In genomic region chr6:158840465-158840864, GRCh38 we compare ENCODE assay signal across 28 cellular contexts.
"Had no signal": no experiment of that assay in that cellular context is flagged by ENCODE, and none has a peak within 500 bp of the region (broad histone marks: within the 10 kb centered on the region; RNA-seq: fewer than 3 reads in every experiment).

No MANE protein-coding gene starts in this region.

- FAIRE-seq: islet of Langerhans, pancreas, small intestine had no signal

- H3K9me3 ChIP-seq: gastroesophageal sphincter, heart left ventricle, left lung, mucosa of descending colon, neutrophil, pancreas, right lobe of liver, thoracic aorta, tibial nerve, vagina had no signal

- ATAC-seq: effector memory CD8-positive, alpha-beta T cell; foreskin keratinocyte; gastroesophageal sphincter; heart left ventricle; left cardiac atrium; left lung; mucosa of descending colon; natural killer cell treated with Interleukin-12 subunit alpha and Interleukin-12 subunit beta and Interleukin-15 and Interleukin-18, amount 100 ng/mL, for 72 hours; pancreas; right lobe of liver; stimulated activated naive B cell treated with anti-CD40 and anti-IgM and Interleukin-4, amounts not matched to agents 10 μg/mL and 1 μg/mL and 100 μg/mL, for 72 hours had no signal

- H3K4me3 Mint-ChIP-seq: effector memory CD8-positive, alpha-beta T cell; mesothelial cell of epicardium; natural killer cell treated with Interleukin-12 subunit alpha and Interleukin-12 subunit beta and Interleukin-15 and Interleukin-18, amount 100 ng/mL, for 72 hours; neural crest cell; stimulated activated naive B cell treated with anti-CD40 and anti-IgM and Interleukin-4, amounts not matched to agents 10 μg/mL and 1 μg/mL and 100 μg/mL, for 72 hours; stimulated activated naive CD8-positive, alpha-beta T cell treated with anti-CD3 and anti-CD28 coated beads, Interleukin-15, Interleukin-2, amounts not matched to agents 100 ng/mL and 50 ng/mL, for 24 hours had no signal

- DNase-seq: effector memory CD8-positive, alpha-beta T cell; erythroblast; foreskin keratinocyte; heart left ventricle; hippocampal formation; left cardiac atrium; left lung; mesenchymal stem cell; mucosa of descending colon; naive B cell; pancreas; right lobe of liver; small intestine; stimulated activated CD4-positive, alpha-beta T cell treated with anti-CD3 and anti-CD28 coated beads, Interleukin-15, amount 100 ng/mL, for 24 hours; stimulated activated CD4-positive, alpha-beta T cell treated with anti-CD3 and anti-CD28 coated beads, Interleukin-2, amount 100 ng/mL, for 48 hours; stimulated activated naive B cell treated with anti-CD40 and anti-IgM and Interleukin-4, amounts not matched to agents 10 μg/mL and 1 μg/mL and 100 μg/mL, for 72 hours had no signal

- H3K27me3 Mint-ChIP-seq: naive B cell; progenitor cell of endocrine pancreas; stimulated activated naive B cell treated with anti-CD40 and anti-IgM and Interleukin-4, amounts not matched to agents 10 μg/mL and 1 μg/mL and 100 μg/mL, for 72 hours; stimulated activated naive CD8-positive, alpha-beta T cell treated with anti-CD3 and anti-CD28 coated beads, Interleukin-15, Interleukin-2, amounts not matched to agents 100 ng/mL and 50 ng/mL, for 24 hours had no signal

- H3K9me3 Mint-ChIP-seq: effector memory CD8-positive, alpha-beta T cell; stimulated activated naive B cell treated with anti-CD40 and anti-IgM and Interleukin-4, amounts not matched to agents 10 μg/mL and 1 μg/mL and 100 μg/mL, for 72 hours had no signal

- H3K4me3 ChIP-seq: coronary artery, gastroesophageal sphincter, heart left ventricle, left lung, mucosa of descending colon, pancreas, right lobe of liver, thoracic aorta, tibial nerve, vagina had no signal

- H3K27me3 ChIP-seq: foreskin keratinocyte, gastroesophageal sphincter, heart left ventricle, left lung, pancreas, right lobe of liver, tibial nerve, vagina had no signal

- H3K27ac ChIP-seq: coronary artery, foreskin keratinocyte, gastroesophageal sphincter, heart left ventricle, left lung, neutrophil, pancreas, right lobe of liver, thoracic aorta, tibial nerve, vagina had no signal

- H3K27ac Mint-ChIP-seq: natural killer cell treated with Interleukin-12 subunit alpha and Interleukin-12 subunit beta and Interleukin-15 and Interleukin-18, amount 100 ng/mL, for 72 hours; progenitor cell of endocrine pancreas; stimulated activated naive B cell treated with anti-CD40 and anti-IgM and Interleukin-4, amounts not matched to agents 10 μg/mL and 1 μg/mL and 100 μg/mL, for 72 hours; stimulated activated naive CD8-positive, alpha-beta T cell treated with anti-CD3 and anti-CD28 coated beads, Interleukin-15, Interleukin-2, amounts not matched to agents 100 ng/mL and 50 ng/mL, for 24 hours had no signal

- H3K4me1 ChIP-seq: gastroesophageal sphincter, vagina had no signal

- H3K36me3 Mint-ChIP-seq: naive B cell; natural killer cell treated with Interleukin-12 subunit alpha and Interleukin-12 subunit beta and Interleukin-15 and Interleukin-18, amount 100 ng/mL, for 72 hours; stimulated activated naive B cell treated with anti-CD40 and anti-IgM and Interleukin-4, amounts not matched to agents 10 μg/mL and 1 μg/mL and 100 μg/mL, for 72 hours had no signal

- H3K36me3 ChIP-seq: gastroesophageal sphincter, heart left ventricle, left lung, neutrophil, pancreas, right lobe of liver, thoracic aorta, tibial nerve, vagina had no signal
